Comparison of ENCODE assay signal across 9 cellular contexts in genomic region chr1:184563308-184563707, GRCh38.
DNase-seq lines count a peak whose midpoint lies in the region; ATAC-seq and TF ChIP-seq lines count a peak whose summit lies in the region.
"Had no signal": no experiment of that assay in that cellular context is flagged by ENCODE, and none has a peak within 500 bp of the region (broad histone marks: within the 10 kb centered on the region; RNA-seq: fewer than 3 reads in every experiment).

No MANE protein-coding gene starts in this region.

- ATAC-seq in lower lobe of right lung = no peak
- no peak for ATAC-seq in HG02763 (IDR thresholded peaks at IDR 0.05; ENCODE audit: unreplicated experiment)
- ATAC-seq in HG03139 (IDR thresholded peaks at IDR 0.05; ENCODE audit: unreplicated experiment) = no peak
- no peak for ATAC-seq in GM21528 (IDR thresholded peaks at IDR 0.05; ENCODE audit: low FRiP score, unreplicated experiment)

- H3K4me3 ChIP-seq in lower lobe of right lung = no peak overlapping the region

- no peaks in the 10 kb centered on the region for H3K27me3 ChIP-seq in lower lobe of right lung (ENCODE audit: low read depth)

- no peaks in the 10 kb centered on the region for H3K36me3 ChIP-seq in lower lobe of right lung

- intact Hi-C loops in lower lobe of right lung (cut with DNase I) = loop anchor here (10.0 kb wide), 1 partner anchor 79 kb away; no protein-coding TSS in a partner anchor

- peak; percentile 62 for TF ChIP-seq CTCF in lower lobe of right lung (IDR thresholded peaks at IDR 0.05)

- H3K27ac ChIP-seq in lower lobe of right lung = no peak overlapping the region
- H3K27ac ChIP-seq: HL-60 had no signal

- DNase-seq in EH (ENCODE audit: low read depth) (peak; percentile 46), NCI-H1694 treated with DMSO at 0.1 percent for 48 hours (lab: John Stamatoyannopoulos, UW) (peak; percentile 36), brain pericyte (ENCODE audit: low read depth, low spot score) (peak; percentile 12), lower lobe of right lung (no peak), KG1 (lab: John Stamatoyannopoulos, UW) (no peak)

- no peaks in the 10 kb centered on the region for H3K9me3 ChIP-seq in lower lobe of right lung

- H3K4me1 ChIP-seq in lower lobe of right lung = peaks cover 17% of the 10 kb centered on the region

Comparison
In these comparisons a context has a peak if more than half of its experiments do, and no peak if none do; other contexts are left out.
1. DNase-seq: peak in EH (single experiment), NCI-H1694 treated with DMSO at 0.1 percent for 48 hours (single experiment) and brain pericyte (single experiment); none in lower lobe of right lung (single experiment) and KG1 (single experiment).